ENCODE assay signal across 23 cellular contexts in the genomic region with DNA sequence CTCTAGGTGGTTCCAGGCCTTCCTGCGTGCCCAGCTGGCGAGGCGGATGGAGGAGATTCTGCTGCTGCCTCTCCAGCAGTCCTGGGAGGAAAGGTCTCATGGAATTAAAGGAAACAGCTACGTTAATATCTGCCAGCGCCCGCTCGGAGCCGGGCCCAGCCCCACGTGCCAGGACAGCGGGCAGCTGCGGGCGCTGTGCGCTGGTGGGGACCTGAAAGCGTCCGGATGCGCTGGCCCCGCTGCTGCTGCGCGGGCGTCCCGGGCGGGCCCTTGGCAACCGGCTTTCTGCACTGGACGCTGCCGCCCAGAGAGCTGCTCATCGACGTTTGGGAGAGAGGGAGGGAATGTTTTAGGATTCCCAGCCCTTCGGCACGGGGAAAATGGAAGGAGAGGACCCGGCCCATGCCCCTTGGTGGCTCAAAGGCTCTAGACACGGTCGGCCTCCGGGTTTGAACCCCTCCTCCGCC.
"Had no signal": no experiment of that assay in that cellular context is flagged by ENCODE, and none has a peak within 500 bp of the region (broad histone marks: within the 10 kb centered on the region; RNA-seq: fewer than 3 reads in every experiment).

No MANE protein-coding gene starts in this region.

- H3K9me3 Mint-ChIP-seq: memory B cell; nephron; neural crest cell; stimulated activated effector memory CD8-positive, alpha-beta T cell treated with anti-CD3 and anti-CD28 coated beads, Interleukin-12 subunit alpha, Interleukin-12 subunit beta, amount 100 ng/mL, for 72 hours; stimulated activated naive CD8-positive, alpha-beta T cell treated with anti-CD3 and anti-CD28 coated beads, Interleukin-15, Interleukin-2, amounts not matched to agents 100 ng/mL and 50 ng/mL, for 24 hours; type B pancreatic cell had no signal

- H3K36me3 ChIP-seq: left lung, neutrophil, right atrium auricular region, right lobe of liver, uterus had no signal

- DNase-seq: hippocampal formation; left colon; midbrain; mucosa of descending colon; naive thymus-derived CD4-positive, alpha-beta T cell; occipital lobe; stimulated activated CD4-positive, alpha-beta T cell treated with anti-CD3 and anti-CD28 coated beads, Interleukin-4, amount 100 ng/mL, for 24 hours; stimulated activated naive CD4-positive, alpha-beta T cell; uterus had no signal

- H3K4me1 Mint-ChIP-seq: nephron had no signal

- H3K27me3 Mint-ChIP-seq: memory B cell; naive thymus-derived CD4-positive, alpha-beta T cell; progenitor cell of endocrine pancreas; stimulated activated naive CD8-positive, alpha-beta T cell treated with anti-CD3 and anti-CD28 coated beads, Interleukin-15, Interleukin-2, amounts not matched to agents 100 ng/mL and 50 ng/mL, for 24 hours; type B pancreatic cell had no signal

- H3K9me3 ChIP-seq: left lung, mucosa of descending colon, neutrophil, right atrium auricular region, right lobe of liver, tibial nerve, uterus had no signal

- H3K4me3 ChIP-seq: left lung, mucosa of descending colon, right atrium auricular region, right lobe of liver, skin epidermis, tibial nerve, uterus had no signal

- H3K4me3 Mint-ChIP-seq: memory B cell; naive thymus-derived CD4-positive, alpha-beta T cell; nephron; stimulated activated effector memory CD8-positive, alpha-beta T cell treated with anti-CD3 and anti-CD28 coated beads, Interleukin-12 subunit alpha, Interleukin-12 subunit beta, amount 100 ng/mL, for 72 hours; stimulated activated naive CD8-positive, alpha-beta T cell treated with anti-CD3 and anti-CD28 coated beads, Interleukin-15, Interleukin-2, amounts not matched to agents 100 ng/mL and 50 ng/mL, for 24 hours; type B pancreatic cell had no signal

- H3K36me3 Mint-ChIP-seq: memory B cell; naive thymus-derived CD4-positive, alpha-beta T cell; stimulated activated effector memory CD8-positive, alpha-beta T cell treated with anti-CD3 and anti-CD28 coated beads, Interleukin-12 subunit alpha, Interleukin-12 subunit beta, amount 100 ng/mL, for 72 hours; type B pancreatic cell had no signal

- H3K27me3 ChIP-seq: left lung, neutrophil, right atrium auricular region, right lobe of liver, tibial nerve, uterus had no signal

- H3K27ac Mint-ChIP-seq: memory B cell; naive thymus-derived CD4-positive, alpha-beta T cell; nephron; progenitor cell of endocrine pancreas; stimulated activated effector memory CD8-positive, alpha-beta T cell treated with anti-CD3 and anti-CD28 coated beads, Interleukin-12 subunit alpha, Interleukin-12 subunit beta, amount 100 ng/mL, for 72 hours; stimulated activated naive CD8-positive, alpha-beta T cell treated with anti-CD3 and anti-CD28 coated beads, Interleukin-15, Interleukin-2, amounts not matched to agents 100 ng/mL and 50 ng/mL, for 24 hours had no signal

- H3K27ac ChIP-seq: left lung, neutrophil, parathyroid adenoma, right atrium auricular region, right lobe of liver, tibial nerve, uterus had no signal

- ATAC-seq: left colon; left lung; mucosa of descending colon; naive thymus-derived CD4-positive, alpha-beta T cell; stimulated activated effector memory CD8-positive, alpha-beta T cell treated with anti-CD3 and anti-CD28 coated beads, Interleukin-12 subunit alpha, Interleukin-12 subunit beta, amount 100 ng/mL, for 72 hours had no signal

- H3K4me1 ChIP-seq: left lung, parathyroid adenoma, right atrium auricular region, right lobe of liver, uterus had no signal
